ENCODE assay signal across 23 cellular contexts in genomic region chr5:31942546-31942945, GRCh38.
"Had no signal": no experiment of that assay in that cellular context is flagged by ENCODE, and none has a peak within 500 bp of the region (broad histone marks: within the 10 kb centered on the region; RNA-seq: fewer than 3 reads in every experiment).

No MANE protein-coding gene starts in this region.

- H3K36me3 ChIP-seq: left ventricle myocardium inferior, ovary, right atrium auricular region, vagina had no signal

- H3K4me3 ChIP-seq: left ventricle myocardium inferior, lung, ovary, psoas muscle, right atrium auricular region, vagina had no signal

- H3K4me1 ChIP-seq: psoas muscle, vagina had no signal

- H3K27me3 ChIP-seq: ovary, right atrium auricular region, vagina had no signal

- H3K9me3 ChIP-seq: left ventricle myocardium inferior, ovary, psoas muscle, right atrium auricular region, vagina had no signal

- DNase-seq: activated CD4-positive, alpha-beta memory T cell treated with anti-CD3 and anti-CD28 coated beads, Interleukin-2, amount 10 ng/mL, durations not matched to agents 7 days and 5 days; activated CD4-positive, alpha-beta T cell treated with anti-CD3 and anti-CD28 coated beads for 1 hour; activated CD4-positive, alpha-beta T cell treated with anti-CD3 and anti-CD28 coated beads, Interleukin-2, amount 10 ng/mL, durations not matched to agents 7 days and 5 days; activated CD8-positive, alpha-beta memory T cell treated with anti-CD3 and anti-CD28 coated beads, Interleukin-2, amount 50 U/mL, for 48 hours; activated gamma-delta T cell; activated naive CD8-positive, alpha-beta T cell treated with anti-CD3 and anti-CD28 coated beads, Interleukin-2, amount 50 U/mL, for 24 hours; activated T-cell treated with anti-CD3 and anti-CD28 coated beads, Interleukin-2, amount 50 U/mL, for 24 hours; amygdala; dermis blood vessel endothelial cell; effector CD4-positive, alpha-beta T cell; foreskin melanocyte; left ventricle myocardium inferior; ovary; psoas muscle; stimulated activated CD4-positive, alpha-beta T cell treated with anti-CD3 and anti-CD28 coated beads, Interleukin-15, amount 100 ng/mL, for 24 hours; stimulated activated CD4-positive, alpha-beta T cell treated with anti-CD3 and anti-CD28 coated beads, Interleukin-2, amount 100 ng/mL, for 24 hours; stimulated activated naive CD4-positive, alpha-beta T cell; SW 1271; T-helper 9 cell had no signal

- ATAC-seq: activated naive CD8-positive, alpha-beta T cell treated with anti-CD3 and anti-CD28 coated beads, Interleukin-2, amount 50 U/mL, for 24 hours; psoas muscle had no signal

- H3K27ac ChIP-seq: epithelial cell of prostate, left ventricle myocardium inferior, ovary, psoas muscle, right atrium auricular region, vagina had no signal
